In genomic region chr18:39661856-39662366, GRCh38 we compare ENCODE assay signal across 1 cellular context.
TF ChIP-seq lines count a peak whose summit lies in the region.

No MANE protein-coding gene starts in this region.

TF ChIP-seq in IMR-90, 13 proteins besides CTCF, POLR2A, EP300 and RAD21 (continued from another document):
- no peak for TF ChIP-seq ELK1 (IDR thresholded peaks at IDR 0.05; ENCODE audit: borderline replicate concordance, low read depth, low read length)
- no peak for TF ChIP-seq NFE2L2 (IDR thresholded peaks at IDR 0.05; ENCODE audit: low read depth, low read length)
- TF ChIP-seq USF2 (IDR thresholded peaks at IDR 0.05; ENCODE audit: low read depth, low read length) = no peak
- TF ChIP-seq MAZ (IDR thresholded peaks at IDR 0.05; ENCODE audit: borderline replicate concordance, low read depth, low read length) = no peak
TF ChIP-seq in IMR-90: peak in this region for 0.
